In the genomic region with DNA sequence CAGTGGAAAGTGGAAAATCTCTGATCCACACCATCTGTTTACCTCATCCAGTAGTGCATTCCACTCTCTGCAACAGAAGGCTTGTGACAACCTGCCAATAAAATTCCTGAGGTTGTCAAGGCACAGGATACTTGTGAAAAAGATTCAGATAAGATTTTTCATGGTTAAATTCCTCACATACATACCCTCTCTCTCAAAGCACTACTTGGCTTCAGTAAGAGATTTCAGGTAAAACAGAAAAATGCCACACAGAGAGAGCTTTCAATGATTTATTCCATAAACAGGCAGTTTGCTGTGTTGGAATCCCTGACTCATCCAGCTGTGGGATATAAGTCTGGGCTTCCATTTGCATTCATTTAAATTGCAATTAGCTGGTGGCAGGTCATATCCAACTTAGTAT, we compare ENCODE assay signal across 16 cellular contexts.
A peak's percentile ranks its signal among the peaks of the same experiment; 100 is the strongest.
DNase-seq lines count a peak whose midpoint lies in the region; ATAC-seq, FAIRE-seq and TF ChIP-seq lines count a peak whose summit lies in the region.
"Had no signal": no experiment of that assay in that cellular context is flagged by ENCODE, and none has a peak within 500 bp of the region (broad histone marks: within the 10 kb centered on the region; RNA-seq: fewer than 3 reads in every experiment).

No MANE protein-coding gene starts in this region.

- H3K9me3 ChIP-seq in SK-N-MC (ENCODE audit: low read depth, low read length) (peaks cover 6% of the 10 kb centered on the region; the same call in 1 of the 2 replicates), right lobe of liver (no peaks in the 10 kb centered on the region)
- H3K9me3 ChIP-seq: Caco-2, suprapubic skin had no signal

- no peak for ATAC-seq in HG02623 (IDR thresholded peaks at IDR 0.05; ENCODE audit: unreplicated experiment)
- no peak for ATAC-seq in right lobe of liver
- no peak for ATAC-seq in GM18505 (IDR thresholded peaks at IDR 0.05; ENCODE audit: unreplicated experiment)
- ATAC-seq: naive thymus-derived CD4-positive, alpha-beta T cell; sciatic nerve had no signal

- FAIRE-seq in H54 (lab: Jason Lieb, UNC): no peak

- DNase-seq in H54 (ENCODE audit: insufficient read length, low spot score) (peak; percentile 4), SK-N-MC (ENCODE audit: low read depth, low spot score) (no peak), fibroblast of peridontal ligament (ENCODE audit: extremely low read depth) (peak; percentile 59), stromal cell of bone marrow (ENCODE audit: low read depth) (peak; percentile 20), amygdala (lab: John Stamatoyannopoulos, UW) (no peak), right lobe of liver (no peak)
- DNase-seq: activated B cell treated with CpG ODN at 0.5 μM for 24 hours; activated T-cell treated with anti-CD3 and anti-CD28 coated beads for 4 hours; aorta; Caco-2; naive thymus-derived CD4-positive, alpha-beta T cell; NCI-H1105 had no signal

- H3K36me3 ChIP-seq in SK-N-MC (ENCODE audit: insufficient read depth, low read length) (no peaks in the 10 kb centered on the region), right lobe of liver (no peaks in the 10 kb centered on the region)
- H3K36me3 ChIP-seq: suprapubic skin had no signal

- no peak overlapping the region for H3K4me3 ChIP-seq in SK-N-MC
- no peak overlapping the region for H3K4me3 ChIP-seq in right lobe of liver
- H3K4me3 ChIP-seq: suprapubic skin had no signal

- no peak for TF ChIP-seq CTCF in right lobe of liver (IDR thresholded peaks at IDR 0.05)

- TF ChIP-seq POLR2A in H54 (IDR thresholded peaks at IDR 0.05; ENCODE audit: low read depth, low read length) (no peak), right lobe of liver (IDR thresholded peaks at IDR 0.05) (no peak), GM18505 (IDR thresholded peaks at IDR 0.05; ENCODE audit: borderline replicate concordance, extremely low read depth, insufficient read depth, insufficient read length) (no peak)

- intact Hi-C loops in right lobe of liver (cut with DNase I): no loop called here

- H3K9ac ChIP-seq in SK-N-MC (ENCODE audit: insufficient read length): no peak overlapping the region

- H3K4me1 ChIP-seq in right lobe of liver: no peaks in the 10 kb centered on the region

- no peaks in the 10 kb centered on the region for H3K27me3 ChIP-seq in right lobe of liver
- H3K27me3 ChIP-seq: suprapubic skin had no signal

- H3K27ac ChIP-seq in SK-N-MC: 0 out of 2 replicates have a peak overlapping the region, but pooled peaks have one; percentile 5
- H3K27ac ChIP-seq in right lobe of liver: no peak overlapping the region
- H3K27ac ChIP-seq: suprapubic skin had no signal

Comparison
In these comparisons a context has a peak if more than half of its experiments do, and no peak if none do; other contexts are left out.
1. DNase-seq: peak in H54 (single experiment), fibroblast of peridontal ligament (single experiment) and stromal cell of bone marrow (single experiment); none in SK-N-MC (single experiment), amygdala (0 of 56) and right lobe of liver (0 of 3).